Comparison of ENCODE assay signal across 10 cellular contexts in the genomic region with DNA sequence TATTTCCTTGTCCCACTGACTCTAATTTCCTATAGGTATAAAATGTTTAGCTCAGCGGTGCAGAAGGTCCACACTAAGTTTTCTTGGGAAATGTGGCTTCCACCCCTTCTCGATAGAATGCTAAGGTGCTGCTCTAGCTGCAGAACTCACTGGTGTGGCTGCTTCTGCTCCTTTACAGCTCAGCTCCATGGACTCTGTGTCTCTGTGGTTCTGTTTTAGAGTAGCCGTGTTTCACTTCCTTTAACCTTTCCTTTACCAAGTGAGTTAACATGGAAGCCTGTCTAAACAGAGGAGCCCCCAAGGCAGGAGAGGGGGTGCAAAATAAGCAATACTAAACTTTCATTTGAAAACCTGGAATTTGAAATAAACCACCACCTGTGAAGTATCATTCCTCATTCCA.
DNase-seq lines count a peak whose midpoint lies in the region; ATAC-seq lines count a peak whose summit lies in the region.
"Had no signal": no experiment of that assay in that cellular context is flagged by ENCODE, and none has a peak within 500 bp of the region (broad histone marks: within the 10 kb centered on the region; RNA-seq: fewer than 3 reads in every experiment).

No MANE protein-coding gene starts in this region.

- peaks cover 12 to 24% of the 10 kb centered on the region in 2 donors for H3K4me1 ChIP-seq in naive thymus-derived CD4-positive, alpha-beta T cell (ENCODE audit: control insufficient read depth in 2 of 2, insufficient read depth in 2 of 2, low read length in 2 of 2)
- H3K4me1 ChIP-seq: parathyroid adenoma had no signal

- H3K27me3 Mint-ChIP-seq in naive thymus-derived CD4-positive, alpha-beta T cell: peaks cover 5 to 9% (median 7%) of the 10 kb centered on the region in 5 donors
- H3K27me3 Mint-ChIP-seq in activated T-helper 1 cell treated with anti-CD3 and anti-CD28 coated beads, Interleukin-12 subunit alpha, Interleukin-12 subunit beta, Interleukin-2, Interleukin-4 antibody, amounts not matched to agents 30 ng/mL and 10 ng/mL and 1 ng/mL, durations not matched to agents 14 hours and 24 hours and 36 hours (ENCODE audit: insufficient read depth): no peaks in the 10 kb centered on the region

- no peaks in the 10 kb centered on the region for H3K36me3 ChIP-seq in naive thymus-derived CD4-positive, alpha-beta T cell (ENCODE audit: control insufficient read depth in 2 of 3, insufficient read depth in 3 of 3, low read length in 3 of 3)

- peak overlapping the region in 7 of 10 donors; percentile 13 to 81 (median 45) for H3K4me3 Mint-ChIP-seq in naive thymus-derived CD4-positive, alpha-beta T cell
- H3K4me3 Mint-ChIP-seq in activated T-helper 1 cell treated with anti-CD3 and anti-CD28 coated beads, Interleukin-12 subunit alpha, Interleukin-12 subunit beta, Interleukin-2, Interleukin-4 antibody, amounts not matched to agents 30 ng/mL and 10 ng/mL and 1 ng/mL, durations not matched to agents 14 hours and 24 hours and 36 hours: no peak overlapping the region

- peak; percentile 44 for ATAC-seq in HG03342 (IDR thresholded peaks at IDR 0.05; ENCODE audit: unreplicated experiment)
- peak; percentile 57 for ATAC-seq in naive thymus-derived CD4-positive, alpha-beta T cell
- ATAC-seq in HG02763 (IDR thresholded peaks at IDR 0.05; ENCODE audit: unreplicated experiment): no peak

- no peaks in the 10 kb centered on the region for H3K9me3 ChIP-seq in naive thymus-derived CD4-positive, alpha-beta T cell (ENCODE audit: control insufficient read depth in 2 of 3, low read length in 3 of 3)

- H3K4me3 ChIP-seq in naive thymus-derived CD4-positive, alpha-beta T cell (ENCODE audit: low read length): no peak overlapping the region

- H3K4me1 Mint-ChIP-seq in naive thymus-derived CD4-positive, alpha-beta T cell: peaks cover 14 to 22% (median 19%) of the 10 kb centered on the region in 7 donors
- H3K4me1 Mint-ChIP-seq in activated T-helper 1 cell treated with anti-CD3 and anti-CD28 coated beads, Interleukin-12 subunit alpha, Interleukin-12 subunit beta, Interleukin-2, Interleukin-4 antibody, amounts not matched to agents 30 ng/mL and 10 ng/mL and 1 ng/mL, durations not matched to agents 14 hours and 24 hours and 36 hours (ENCODE audit: low read depth): peaks cover 26% of the 10 kb centered on the region

- H3K27ac ChIP-seq in angular gyrus (ENCODE audit: low read depth, low read length): peak overlapping the region; percentile 79
- no peak overlapping the region for H3K27ac ChIP-seq in naive thymus-derived CD4-positive, alpha-beta T cell (ENCODE audit: low read depth, low read length)
- H3K27ac ChIP-seq: parathyroid adenoma had no signal

- intact Hi-C loops in naive thymus-derived CD4-positive, alpha-beta T cell (cut with micrococcal nuclease): no loop called here
- intact Hi-C loops in activated T-helper 1 cell treated with anti-CD3 and anti-CD28 coated beads, Interleukin-12 subunit alpha, Interleukin-12 subunit beta, Interleukin-2, Interleukin-4 antibody, amounts not matched to agents 30 ng/mL and 10 ng/mL and 1 ng/mL, durations not matched to agents 14 hours and 24 hours and 36 hours (cut with micrococcal nuclease): no loop called here

- DNase-seq in CD1c-positive myeloid dendritic cell (ENCODE audit: extremely low spot score) (peak; percentile 72), NCI-H2029 (lab: John Stamatoyannopoulos, UW) (no peak), ureter (ENCODE audit: low spot score) (no peak)
- DNase-seq in naive thymus-derived CD4-positive, alpha-beta T cell: no peak
- no peak for DNase-seq in activated T-helper 1 cell treated with anti-CD3 and anti-CD28 coated beads, Interleukin-12 subunit alpha, Interleukin-12 subunit beta, Interleukin-2, Interleukin-4 antibody, amounts not matched to agents 30 ng/mL and 10 ng/mL and 1 ng/mL, durations not matched to agents 14 hours and 24 hours and 36 hours (ENCODE audit: low spot score)
- DNase-seq: activated naive CD4-positive, alpha-beta T cell treated with Interleukin-2 at 50 U/mL for 16 hours had no signal

- no peaks in the 10 kb centered on the region for H3K27me3 ChIP-seq in naive thymus-derived CD4-positive, alpha-beta T cell (ENCODE audit: control insufficient read depth in 2 of 2, insufficient read depth in 2 of 2, low read length in 2 of 2)

- H3K9me3 Mint-ChIP-seq in naive thymus-derived CD4-positive, alpha-beta T cell: peaks cover 0 to 1% (median 0%) of the 10 kb centered on the region in 11 donors
- no peaks in the 10 kb centered on the region for H3K9me3 Mint-ChIP-seq in activated T-helper 1 cell treated with anti-CD3 and anti-CD28 coated beads, Interleukin-12 subunit alpha, Interleukin-12 subunit beta, Interleukin-2, Interleukin-4 antibody, amounts not matched to agents 30 ng/mL and 10 ng/mL and 1 ng/mL, durations not matched to agents 14 hours and 24 hours and 36 hours

- peak overlapping the region in 1 of 9 donors; percentile 41 for H3K27ac Mint-ChIP-seq in naive thymus-derived CD4-positive, alpha-beta T cell
- H3K27ac Mint-ChIP-seq in activated T-helper 1 cell treated with anti-CD3 and anti-CD28 coated beads, Interleukin-12 subunit alpha, Interleukin-12 subunit beta, Interleukin-2, Interleukin-4 antibody, amounts not matched to agents 30 ng/mL and 10 ng/mL and 1 ng/mL, durations not matched to agents 14 hours and 24 hours and 36 hours: no peak overlapping the region

- H3K36me3 Mint-ChIP-seq in naive thymus-derived CD4-positive, alpha-beta T cell: no peaks in the 10 kb centered on the region
- H3K36me3 Mint-ChIP-seq in activated T-helper 1 cell treated with anti-CD3 and anti-CD28 coated beads, Interleukin-12 subunit alpha, Interleukin-12 subunit beta, Interleukin-2, Interleukin-4 antibody, amounts not matched to agents 30 ng/mL and 10 ng/mL and 1 ng/mL, durations not matched to agents 14 hours and 24 hours and 36 hours (ENCODE audit: low read depth): no peaks in the 10 kb centered on the region

- CTCF ChIA-PET in naive thymus-derived CD4-positive, alpha-beta T cell (lab: Charles Lee): no interaction called here

- POLR2A ChIA-PET in naive thymus-derived CD4-positive, alpha-beta T cell (lab: Charles Lee): no interaction called here
